10 cellular contexts compared by ENCODE assay signal in the genomic region with DNA sequence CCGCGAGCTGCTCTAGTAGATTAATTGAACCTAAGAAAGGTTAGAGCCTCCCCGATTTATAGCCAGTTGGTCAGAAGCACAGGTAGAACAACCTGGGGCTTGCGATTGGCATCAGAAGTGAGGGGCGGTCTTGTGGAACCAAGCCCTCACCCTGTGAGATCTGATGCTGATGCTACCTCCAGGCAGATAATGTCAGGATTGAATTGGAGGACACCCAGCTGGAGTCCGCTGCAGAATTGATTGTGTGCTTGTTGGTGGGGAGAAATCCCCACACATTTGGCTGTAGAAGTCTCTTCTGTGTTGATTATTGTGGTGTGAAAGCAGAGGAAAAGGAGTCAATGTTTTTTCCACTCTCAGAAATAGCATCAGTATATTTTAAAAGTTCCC. TPM values are rescaled to one million over a fixed set of nuclear protein-coding genes. Genes with fewer than 3 reads are reported as not detected.
DNase-seq lines count a peak whose midpoint lies in the region; ATAC-seq and TF ChIP-seq lines count a peak whose summit lies in the region.
"Had no signal": no experiment of that assay in that cellular context is flagged by ENCODE, and none has a peak within 500 bp of the region (broad histone marks: within the 10 kb centered on the region; RNA-seq: fewer than 3 reads in every experiment).

No MANE protein-coding gene starts in this region.

- H3K27me3 ChIP-seq in right cardiac atrium (ENCODE audit: control insufficient read depth, insufficient read depth) (no peaks in the 10 kb centered on the region), skeletal muscle satellite cell (ENCODE audit: control insufficient read depth, insufficient read depth, low read length) (no peaks in the 10 kb centered on the region)
- H3K27me3 ChIP-seq: SJCRH30 had no signal

- peaks cover 31% of the 10 kb centered on the region for H3K4me1 Mint-ChIP-seq in Calu3 (ENCODE audit: low read depth, unreplicated experiment)
- peaks cover 45% of the 10 kb centered on the region for H3K4me1 Mint-ChIP-seq in activated CD8-positive, alpha-beta T cell treated with anti-CD3 and anti-CD28 coated beads for 36 hours (ENCODE audit: low read depth)

- ATAC-seq in activated CD8-positive, alpha-beta T cell treated with anti-CD3 and anti-CD28 coated beads for 36 hours: no peak
- no peak for ATAC-seq in right cardiac atrium

- no peak for DNase-seq in Calu3
- DNase-seq in activated CD8-positive, alpha-beta T cell treated with anti-CD3 and anti-CD28 coated beads for 36 hours: no peak
- DNase-seq in right cardiac atrium: no peak
- DNase-seq in stimulated activated CD4-positive, alpha-beta T cell treated with anti-CD3 and anti-CD28 coated beads, Interleukin-4, amount 100 ng/mL, for 24 hours: no peak
- no peak for DNase-seq in NCI-H82 treated with DMSO at 0.1 percent for 48 hours (lab: John Stamatoyannopoulos, UW; ENCODE audit: unreplicated experiment)
- DNase-seq in hypothalamus (lab: John Stamatoyannopoulos, UW): no peak
- DNase-seq in NK-92 treated with Interleukin-12 subunit alpha and Interleukin-12 subunit beta, amount 100 ng/mL, for 24 hours (lab: John Stamatoyannopoulos, UW): no peak
- DNase-seq: NCI-H1105 treated with DMSO at 0.1 percent for 48 hours had no signal

- H3K4me3 Mint-ChIP-seq in Calu3 (ENCODE audit: low read depth, unreplicated experiment): peak overlapping the region; percentile 44
- no peak overlapping the region for H3K4me3 Mint-ChIP-seq in activated CD8-positive, alpha-beta T cell treated with anti-CD3 and anti-CD28 coated beads for 36 hours

- H3K4me2 ChIP-seq in skeletal muscle satellite cell (ENCODE audit: low read length): peak overlapping the region; percentile 30

- CTCF ChIA-PET in Calu3 (lab: Charles Lee): interaction anchor here (0.9 to 1.7 kb wide), 4 partner anchors 12 to 41 kb away, joined by 3 to 8 read pairs (median 5); a partner anchor contains a TSS
- CTCF ChIA-PET in activated CD8-positive, alpha-beta T cell treated with anti-CD3 and anti-CD28 coated beads for 36 hours (lab: Charles Lee): interaction anchor here (1.0 to 1.2 kb wide), 3 partner anchors 9 to 123 kb away, joined by 3 to 4 read pairs (median 3); no protein-coding TSS in a partner anchor

- H3K9me3 Mint-ChIP-seq in Calu3 (ENCODE audit: low read depth, unreplicated experiment): peaks cover 3% of the 10 kb centered on the region
- H3K9me3 Mint-ChIP-seq in activated CD8-positive, alpha-beta T cell treated with anti-CD3 and anti-CD28 coated beads for 36 hours: no peaks in the 10 kb centered on the region

- peaks cover 8% of the 10 kb centered on the region for H3K36me3 ChIP-seq in skeletal muscle satellite cell (ENCODE audit: insufficient read depth, low read length)

- H3K4me3 ChIP-seq in right cardiac atrium (ENCODE audit: low read length): no peak overlapping the region
- no peak overlapping the region for H3K4me3 ChIP-seq in skeletal muscle satellite cell (ENCODE audit: low read length)
- H3K4me3 ChIP-seq: SJCRH30 had no signal

- H3K4me1 ChIP-seq in right cardiac atrium (ENCODE audit: control insufficient read depth, insufficient read depth, low read length): peaks cover 12% of the 10 kb centered on the region
- H3K4me1 ChIP-seq in skeletal muscle satellite cell (ENCODE audit: control insufficient read depth, insufficient read depth, low read length): peaks cover 14% of the 10 kb centered on the region

- peaks cover 39% of the 10 kb centered on the region for H3K36me3 Mint-ChIP-seq in Calu3 (ENCODE audit: insufficient read depth, unreplicated experiment)
- H3K36me3 Mint-ChIP-seq in activated CD8-positive, alpha-beta T cell treated with anti-CD3 and anti-CD28 coated beads for 36 hours (ENCODE audit: low read depth): peaks cover 21% of the 10 kb centered on the region

- WGBS in right cardiac atrium: 83% methylated on average over 6 of the region's 6 CpGs

- H3K27ac Mint-ChIP-seq in Calu3 (ENCODE audit: unreplicated experiment): peak overlapping the region; percentile 94
- peak overlapping the region; percentile 75 for H3K27ac Mint-ChIP-seq in activated CD8-positive, alpha-beta T cell treated with anti-CD3 and anti-CD28 coated beads for 36 hours

- H3K27ac ChIP-seq in right cardiac atrium (ENCODE audit: low read length): peak overlapping the region; percentile 85
- H3K27ac ChIP-seq: SJCRH30 had no signal

- intact Hi-C loops in Calu3 (cut with micrococcal nuclease; ENCODE audit: unreplicated experiment) (no loop called here), right cardiac atrium (cut with DNase I) (no loop called here)
- intact Hi-C loops in activated CD8-positive, alpha-beta T cell treated with anti-CD3 and anti-CD28 coated beads for 36 hours (cut with micrococcal nuclease): no loop called here

- H3K27me3 Mint-ChIP-seq in Calu3 (ENCODE audit: unreplicated experiment): no peaks in the 10 kb centered on the region
- no peaks in the 10 kb centered on the region for H3K27me3 Mint-ChIP-seq in activated CD8-positive, alpha-beta T cell treated with anti-CD3 and anti-CD28 coated beads for 36 hours

- POLR2A ChIA-PET in activated CD8-positive, alpha-beta T cell treated with anti-CD3 and anti-CD28 coated beads for 36 hours (lab: Charles Lee): no interaction called here

- TF ChIP-seq CTCF in Calu3 (IDR thresholded peaks at IDR 0.05; ENCODE audit: unreplicated experiment): no peak
- TF ChIP-seq CTCF in activated CD8-positive, alpha-beta T cell treated with anti-CD3 and anti-CD28 coated beads for 36 hours (IDR thresholded peaks at IDR 0.05): no peak

- no peaks in the 10 kb centered on the region for H3K9me3 ChIP-seq in right cardiac atrium (ENCODE audit: control insufficient read depth, low read length)
- H3K9me3 ChIP-seq in skeletal muscle satellite cell (replicated peaks; ENCODE audit: low read length): no peaks in the 10 kb centered on the region
- H3K9me3 ChIP-seq: SJCRH30 had no signal

- no TSS peak for BruUV-seq in Calu3 (replicated peaks; lab: Mats Ljungman, UMichigan)

- H3K9ac ChIP-seq in skeletal muscle satellite cell (ENCODE audit: low read depth, low read length): peak overlapping the region; percentile 4

RNA-seq across cellular contexts. Expression of a gene that starts 32.5 kb away (rescaled TPM):
- total RNA-seq in Calu3 (2022) (256 and 261 TPM in 2 replicates), right cardiac atrium (100 to 1,000 TPM; 200 to 243 (median 211) TPM)
- total RNA-seq in activated CD8-positive, alpha-beta T cell treated with anti-CD3 and anti-CD28 coated beads for 36 hours: 10 to 100 TPM; 68.0 to 79.8 TPM
- polyA plus RNA-seq in right cardiac atrium: 350 TPM
- total RNA-seq in skeletal muscle satellite cell (2012; rRNA removed): 162 and 237 TPM in 2 replicates

RNA-seq across cellular contexts. Expression of a gene that starts 40.1 kb away (rescaled TPM):
- total RNA-seq in Calu3 (2022): 16.7 and 18.2 TPM in 2 replicates
- total RNA-seq in activated CD8-positive, alpha-beta T cell treated with anti-CD3 and anti-CD28 coated beads for 36 hours: 10 to 100 TPM in 1 of 2 experiments, 1 to 10 TPM in 1; 9.3 to 10.2 TPM
- 10 to 100 TPM; 14.7 to 29.7 (median 26.2) TPM for total RNA-seq in right cardiac atrium
- polyA plus RNA-seq in right cardiac atrium: 6.9 TPM
- total RNA-seq in skeletal muscle satellite cell (2012; rRNA removed): 6.1 and 8.1 TPM in 2 replicates

RNA-seq across cellular contexts. Expression of a gene that starts 56.8 kb away (rescaled TPM):
- total RNA-seq in Calu3 (2022): 59.4 and 62.7 TPM in 2 replicates
- 10 to 100 TPM; 72.9 to 74.9 TPM for total RNA-seq in activated CD8-positive, alpha-beta T cell treated with anti-CD3 and anti-CD28 coated beads for 36 hours
- total RNA-seq in right cardiac atrium: 10 to 100 TPM; 20.2 to 28.9 (median 25.3) TPM
- 58.8 TPM for polyA plus RNA-seq in right cardiac atrium
- 67.7 and 73.2 TPM in 2 replicates for total RNA-seq in skeletal muscle satellite cell (2012; rRNA removed)
